In genomic region chr1:90748668-90749067, GRCh38 we compare ENCODE assay signal across 1 cellular context.
TF ChIP-seq lines count a peak whose summit lies in the region.

No MANE protein-coding gene starts in this region.

TF ChIP-seq in HepG2, 621 proteins besides CTCF, POLR2A, EP300 and RAD21 (continued from another document and continues in another):
- TF ChIP-seq SMAD1 (CRISPR knock-in tag; IDR thresholded peaks at IDR 0.05; ENCODE audit: borderline replicate concordance, low read depth) (no peak), AHDC1 (CRISPR knock-in tag; IDR thresholded peaks at IDR 0.05; ENCODE audit: borderline replicate concordance) (peak; percentile 24; the same call in 1 of the 2 replicates), ZNF747 (CRISPR knock-in tag; IDR thresholded peaks at IDR 0.05; ENCODE audit: borderline replicate concordance) (no peak), TEF (CRISPR knock-in tag; IDR thresholded peaks at IDR 0.05) (no peak), ZKSCAN5 (CRISPR knock-in tag; IDR thresholded peaks at IDR 0.05) (no peak), ISL2 (CRISPR knock-in tag; IDR thresholded peaks at IDR 0.05) (0 out of 2 replicates have a peak, but pooled peaks have one; percentile 25), ZNF256 (CRISPR knock-in tag; conservative IDR thresholded peaks at IDR 0.05) (no peak), YEATS2 (CRISPR knock-in tag; IDR thresholded peaks at IDR 0.05; ENCODE audit: borderline replicate concordance) (no peak), ZNF503 (CRISPR knock-in tag; IDR thresholded peaks at IDR 0.05) (no peak), FOXA3 (CRISPR knock-in tag; IDR thresholded peaks at IDR 0.05) (peak; percentile 37; the same call in 1 of the 2 replicates), LCORL (IDR thresholded peaks at IDR 0.05) (no peak), LCORL (CRISPR knock-in tag; IDR thresholded peaks at IDR 0.05) (no peak), MAFF (IDR thresholded peaks at IDR 0.05; ENCODE audit: low read depth, low read length) (no peak), KMT2A (CRISPR knock-in tag; IDR thresholded peaks at IDR 0.05) (no peak), SNAPC2 (CRISPR knock-in tag; IDR thresholded peaks at IDR 0.05) (no peak), PITX1 (CRISPR knock-in tag; IDR thresholded peaks at IDR 0.05) (no peak), MLXIP (CRISPR knock-in tag; IDR thresholded peaks at IDR 0.05; ENCODE audit: borderline replicate concordance) (no peak), SP2 (CRISPR knock-in tag; IDR thresholded peaks at IDR 0.05) (no peak), FOXA1 (IDR thresholded peaks at IDR 0.05) (no peak), FOXA1 (CRISPR knock-in tag; IDR thresholded peaks at IDR 0.05) (peak; percentile 70), RFX3 (CRISPR knock-in tag; IDR thresholded peaks at IDR 0.05) (no peak), SMARCC2 (IDR thresholded peaks at IDR 0.05) (no peak), ZNF468 (CRISPR knock-in tag; IDR thresholded peaks at IDR 0.05) (no peak), AHR (CRISPR knock-in tag; IDR thresholded peaks at IDR 0.05) (no peak), ZBTB20 (CRISPR knock-in tag; IDR thresholded peaks at IDR 0.05; ENCODE audit: borderline replicate concordance, low read depth) (no peak), FOXJ3 (CRISPR knock-in tag; IDR thresholded peaks at IDR 0.05; ENCODE audit: borderline replicate concordance) (peak; percentile 36; the same call in 1 of the 2 replicates), TBL1XR1 (IDR thresholded peaks at IDR 0.05; ENCODE audit: borderline replicate concordance, low read length, partially characterized antibody) (no peak), ZNF552 (CRISPR knock-in tag; IDR thresholded peaks at IDR 0.05; ENCODE audit: borderline replicate concordance) (no peak), MED1 (CRISPR knock-in tag; IDR thresholded peaks at IDR 0.05) (no peak), HNF4A (CRISPR knock-in tag; IDR thresholded peaks at IDR 0.05) (0 out of 2 replicates have a peak, but pooled peaks have one; percentile 16), NR2F2 (IDR thresholded peaks at IDR 0.05; ENCODE audit: borderline replicate concordance, low read depth) (peak; percentile 27; the same call in 1 of the 2 replicates), MBD4 (IDR thresholded peaks at IDR 0.05; ENCODE audit: borderline replicate concordance, low read length) (no peak), MAFG (CRISPR knock-in tag; IDR thresholded peaks at IDR 0.05) (no peak), ZNF768 (CRISPR knock-in tag; IDR thresholded peaks at IDR 0.05) (no peak; the same call in 1 of the 2 replicates), GFI1 (CRISPR knock-in tag; IDR thresholded peaks at IDR 0.05; ENCODE audit: borderline replicate concordance) (0 out of 2 replicates have a peak, but pooled peaks have one; percentile 50), ZKSCAN1 (IDR thresholded peaks at IDR 0.05; ENCODE audit: low read length) (no peak), PHF8 (CRISPR knock-in tag; IDR thresholded peaks at IDR 0.05) (no peak), ZNF354B (CRISPR knock-in tag; IDR thresholded peaks at IDR 0.05) (no peak), RBM39 (IDR thresholded peaks at IDR 0.05; ENCODE audit: low read depth, low read length, poor library complexity, severe bottlenecking) (no peak), SOX6 (IDR thresholded peaks at IDR 0.05) (no peak), SOX6 (CRISPR knock-in tag; IDR thresholded peaks at IDR 0.05) (peak; percentile 85), NR1H2 (CRISPR knock-in tag; IDR thresholded peaks at IDR 0.05; ENCODE audit: borderline replicate concordance, low read depth) (no peak), RFX1 (IDR thresholded peaks at IDR 0.05) (no peak), TMF1 (CRISPR knock-in tag; IDR thresholded peaks at IDR 0.05; ENCODE audit: low read depth) (no peak), ONECUT2 (CRISPR knock-in tag; IDR thresholded peaks at IDR 0.05) (peak; percentile 79), ZFP62 (CRISPR knock-in tag; IDR thresholded peaks at IDR 0.05) (no peak)
- TF ChIP-seq, protein P1, sequence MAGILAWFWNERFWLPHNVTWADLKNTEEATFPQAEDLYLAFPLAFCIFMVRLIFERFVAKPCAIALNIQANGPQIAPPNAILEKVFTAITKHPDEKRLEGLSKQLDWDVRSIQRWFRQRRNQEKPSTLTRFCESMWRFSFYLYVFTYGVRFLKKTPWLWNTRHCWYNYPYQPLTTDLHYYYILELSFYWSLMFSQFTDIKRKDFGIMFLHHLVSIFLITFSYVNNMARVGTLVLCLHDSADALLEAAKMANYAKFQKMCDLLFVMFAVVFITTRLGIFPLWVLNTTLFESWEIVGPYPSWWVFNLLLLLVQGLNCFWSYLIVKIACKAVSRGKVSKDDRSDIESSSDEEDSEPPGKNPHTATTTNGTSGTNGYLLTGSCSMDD (CRISPR knock-in tag; IDR thresholded peaks at IDR 0.05): no peak
- TF ChIP-seq, protein P2, sequence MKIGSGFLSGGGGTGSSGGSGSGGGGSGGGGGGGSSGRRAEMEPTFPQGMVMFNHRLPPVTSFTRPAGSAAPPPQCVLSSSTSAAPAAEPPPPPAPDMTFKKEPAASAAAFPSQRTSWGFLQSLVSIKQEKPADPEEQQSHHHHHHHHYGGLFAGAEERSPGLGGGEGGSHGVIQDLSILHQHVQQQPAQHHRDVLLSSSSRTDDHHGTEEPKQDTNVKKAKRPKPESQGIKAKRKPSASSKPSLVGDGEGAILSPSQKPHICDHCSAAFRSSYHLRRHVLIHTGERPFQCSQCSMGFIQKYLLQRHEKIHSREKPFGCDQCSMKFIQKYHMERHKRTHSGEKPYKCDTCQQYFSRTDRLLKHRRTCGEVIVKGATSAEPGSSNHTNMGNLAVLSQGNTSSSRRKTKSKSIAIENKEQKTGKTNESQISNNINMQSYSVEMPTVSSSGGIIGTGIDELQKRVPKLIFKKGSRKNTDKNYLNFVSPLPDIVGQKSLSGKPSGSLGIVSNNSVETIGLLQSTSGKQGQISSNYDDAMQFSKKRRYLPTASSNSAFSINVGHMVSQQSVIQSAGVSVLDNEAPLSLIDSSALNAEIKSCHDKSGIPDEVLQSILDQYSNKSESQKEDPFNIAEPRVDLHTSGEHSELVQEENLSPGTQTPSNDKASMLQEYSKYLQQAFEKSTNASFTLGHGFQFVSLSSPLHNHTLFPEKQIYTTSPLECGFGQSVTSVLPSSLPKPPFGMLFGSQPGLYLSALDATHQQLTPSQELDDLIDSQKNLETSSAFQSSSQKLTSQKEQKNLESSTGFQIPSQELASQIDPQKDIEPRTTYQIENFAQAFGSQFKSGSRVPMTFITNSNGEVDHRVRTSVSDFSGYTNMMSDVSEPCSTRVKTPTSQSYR (CRISPR knock-in tag; IDR thresholded peaks at IDR 0.05; ENCODE audit: borderline replicate concordance): peak; percentile 30; the same call in 1 of the 2 replicates
- TF ChIP-seq, protein P3, sequence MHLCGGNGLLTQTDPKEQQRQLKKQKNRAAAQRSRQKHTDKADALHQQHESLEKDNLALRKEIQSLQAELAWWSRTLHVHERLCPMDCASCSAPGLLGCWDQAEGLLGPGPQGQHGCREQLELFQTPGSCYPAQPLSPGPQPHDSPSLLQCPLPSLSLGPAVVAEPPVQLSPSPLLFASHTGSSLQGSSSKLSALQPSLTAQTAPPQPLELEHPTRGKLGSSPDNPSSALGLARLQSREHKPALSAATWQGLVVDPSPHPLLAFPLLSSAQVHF (CRISPR knock-in tag; IDR thresholded peaks at IDR 0.05): no peak
- TF ChIP-seq, protein P4, sequence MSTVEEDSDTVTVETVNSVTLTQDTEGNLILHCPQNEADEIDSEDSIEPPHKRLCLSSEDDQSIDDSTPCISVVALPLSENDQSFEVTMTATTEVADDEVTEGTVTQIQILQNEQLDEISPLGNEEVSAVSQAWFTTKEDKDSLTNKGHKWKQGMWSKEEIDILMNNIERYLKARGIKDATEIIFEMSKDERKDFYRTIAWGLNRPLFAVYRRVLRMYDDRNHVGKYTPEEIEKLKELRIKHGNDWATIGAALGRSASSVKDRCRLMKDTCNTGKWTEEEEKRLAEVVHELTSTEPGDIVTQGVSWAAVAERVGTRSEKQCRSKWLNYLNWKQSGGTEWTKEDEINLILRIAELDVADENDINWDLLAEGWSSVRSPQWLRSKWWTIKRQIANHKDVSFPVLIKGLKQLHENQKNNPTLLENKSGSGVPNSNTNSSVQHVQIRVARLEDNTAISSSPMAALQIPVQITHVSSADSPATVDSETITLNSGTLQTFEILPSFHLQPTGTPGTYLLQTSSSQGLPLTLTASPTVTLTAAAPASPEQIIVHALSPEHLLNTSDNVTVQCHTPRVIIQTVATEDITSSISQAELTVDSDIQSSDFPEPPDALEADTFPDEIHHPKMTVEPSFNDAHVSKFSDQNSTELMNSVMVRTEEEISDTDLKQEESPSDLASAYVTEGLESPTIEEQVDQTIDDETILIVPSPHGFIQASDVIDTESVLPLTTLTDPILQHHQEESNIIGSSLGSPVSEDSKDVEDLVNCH (CRISPR knock-in tag; IDR thresholded peaks at IDR 0.05): no peak
